Comparison of ENCODE assay signal across 24 cellular contexts in the genomic region with DNA sequence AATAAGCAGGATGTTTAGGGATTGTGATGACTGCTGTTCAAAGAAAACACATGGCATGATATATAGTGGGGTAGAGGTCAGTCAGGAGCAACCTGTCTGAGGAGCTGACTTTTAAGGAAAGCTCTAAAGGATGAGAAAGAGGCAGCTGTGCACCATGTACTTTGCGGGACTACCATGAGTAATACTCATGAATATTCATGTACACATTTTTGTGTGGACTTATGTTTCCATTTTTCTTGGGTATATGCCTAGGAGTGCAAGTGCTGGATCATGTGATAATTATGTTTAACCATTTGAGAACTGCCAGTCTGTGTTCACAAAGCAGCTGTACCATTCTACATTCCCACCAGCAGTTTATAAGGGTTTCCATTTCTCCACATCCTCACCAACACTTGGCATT. TPM values are rescaled to one million over a fixed set of nuclear protein-coding genes. Genes with fewer than 3 reads are reported as not detected.
DNase-seq lines count a peak whose midpoint lies in the region; ATAC-seq and TF ChIP-seq lines count a peak whose summit lies in the region.
"Had no signal": no experiment of that assay in that cellular context is flagged by ENCODE, and none has a peak within 500 bp of the region (broad histone marks: within the 10 kb centered on the region; RNA-seq: fewer than 3 reads in every experiment).

No MANE protein-coding gene starts in this region.

- TF ChIP-seq CTCF in foreskin keratinocyte (conservative IDR thresholded peaks at IDR 0.05): no peak

- peak; percentile 60 for ATAC-seq in foreskin keratinocyte
- no peak for ATAC-seq in SK-N-SH treated with all-trans-retinoic acid at 6 μM for 48 hours

- H3K4me1 ChIP-seq in foreskin keratinocyte: no peaks in the 10 kb centered on the region

- peak; percentile 48 for DNase-seq in HCEC 1CT
- peak; percentile 71 for DNase-seq in astrocyte of the hippocampus (ENCODE audit: low read depth, low spot score)
- peak in 1 of 2 donors; percentile 41 for DNase-seq in foreskin keratinocyte
- DNase-seq in NCI-H2171 (lab: John Stamatoyannopoulos, UW): no peak
- DNase-seq in effector CD8-positive, alpha-beta T cell (lab: John Stamatoyannopoulos, UW): no peak
- no peak for DNase-seq in T-helper 2 cell
- DNase-seq: CD4-positive, CD25-positive, alpha-beta regulatory T cell; COR-L47; DND-41; GM23248; H9; KG1; NCI-H1105; NCI-H146; NCI-H2029; NCI-H345; NCI-H524; NCI-H774; NK-92 treated with Interleukin-12 subunit alpha and Interleukin-12 subunit beta, amount 100 ng/mL, for 24 hours; SIG-M5; SK-N-SH had no signal

- peaks cover 51% of the 10 kb centered on the region for H3K27me3 ChIP-seq in foreskin keratinocyte

- H3K27ac ChIP-seq in foreskin keratinocyte: no peak overlapping the region
- H3K27ac ChIP-seq: GM23248 had no signal

TF ChIP-seq in SK-N-SH treated with all-trans-retinoic acid at 6 μM for 48 hours, 23 proteins besides CTCF, POLR2A, EP300 and RAD21:
- TF ChIP-seq, protein P1, sequence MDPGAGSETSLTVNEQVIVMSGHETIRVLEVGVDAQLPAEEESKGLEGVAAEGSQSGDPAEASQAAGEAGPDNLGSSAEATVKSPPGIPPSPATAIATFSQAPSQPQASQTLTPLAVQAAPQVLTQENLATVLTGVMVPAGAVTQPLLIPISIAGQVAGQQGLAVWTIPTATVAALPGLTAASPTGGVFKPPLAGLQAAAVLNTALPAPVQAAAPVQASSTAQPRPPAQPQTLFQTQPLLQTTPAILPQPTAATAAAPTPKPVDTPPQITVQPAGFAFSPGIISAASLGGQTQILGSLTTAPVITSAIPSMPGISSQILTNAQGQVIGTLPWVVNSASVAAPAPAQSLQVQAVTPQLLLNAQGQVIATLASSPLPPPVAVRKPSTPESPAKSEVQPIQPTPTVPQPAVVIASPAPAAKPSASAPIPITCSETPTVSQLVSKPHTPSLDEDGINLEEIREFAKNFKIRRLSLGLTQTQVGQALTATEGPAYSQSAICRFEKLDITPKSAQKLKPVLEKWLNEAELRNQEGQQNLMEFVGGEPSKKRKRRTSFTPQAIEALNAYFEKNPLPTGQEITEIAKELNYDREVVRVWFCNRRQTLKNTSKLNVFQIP (CRISPR knock-in tag; IDR thresholded peaks at IDR 0.05; ENCODE audit: borderline replicate concordance, low read depth): no peak
- TF ChIP-seq, protein P2, sequence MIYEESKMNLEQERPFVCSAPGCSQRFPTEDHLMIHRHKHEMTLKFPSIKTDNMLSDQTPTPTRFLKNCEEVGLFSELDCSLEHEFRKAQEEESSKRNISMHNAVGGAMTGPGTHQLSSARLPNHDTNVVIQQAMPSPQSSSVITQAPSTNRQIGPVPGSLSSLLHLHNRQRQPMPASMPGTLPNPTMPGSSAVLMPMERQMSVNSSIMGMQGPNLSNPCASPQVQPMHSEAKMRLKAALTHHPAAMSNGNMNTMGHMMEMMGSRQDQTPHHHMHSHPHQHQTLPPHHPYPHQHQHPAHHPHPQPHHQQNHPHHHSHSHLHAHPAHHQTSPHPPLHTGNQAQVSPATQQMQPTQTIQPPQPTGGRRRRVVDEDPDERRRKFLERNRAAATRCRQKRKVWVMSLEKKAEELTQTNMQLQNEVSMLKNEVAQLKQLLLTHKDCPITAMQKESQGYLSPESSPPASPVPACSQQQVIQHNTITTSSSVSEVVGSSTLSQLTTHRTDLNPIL (CRISPR knock-in tag; IDR thresholded peaks at IDR 0.05; ENCODE audit: low read depth): no peak
- TF ChIP-seq ESRRG (CRISPR knock-in tag; IDR thresholded peaks at IDR 0.05) (no peak), ZNF8 (CRISPR knock-in tag; IDR thresholded peaks at IDR 0.05) (no peak), ZC3H10 (CRISPR knock-in tag; IDR thresholded peaks at IDR 0.05) (no peak)
- TF ChIP-seq, protein P3, sequence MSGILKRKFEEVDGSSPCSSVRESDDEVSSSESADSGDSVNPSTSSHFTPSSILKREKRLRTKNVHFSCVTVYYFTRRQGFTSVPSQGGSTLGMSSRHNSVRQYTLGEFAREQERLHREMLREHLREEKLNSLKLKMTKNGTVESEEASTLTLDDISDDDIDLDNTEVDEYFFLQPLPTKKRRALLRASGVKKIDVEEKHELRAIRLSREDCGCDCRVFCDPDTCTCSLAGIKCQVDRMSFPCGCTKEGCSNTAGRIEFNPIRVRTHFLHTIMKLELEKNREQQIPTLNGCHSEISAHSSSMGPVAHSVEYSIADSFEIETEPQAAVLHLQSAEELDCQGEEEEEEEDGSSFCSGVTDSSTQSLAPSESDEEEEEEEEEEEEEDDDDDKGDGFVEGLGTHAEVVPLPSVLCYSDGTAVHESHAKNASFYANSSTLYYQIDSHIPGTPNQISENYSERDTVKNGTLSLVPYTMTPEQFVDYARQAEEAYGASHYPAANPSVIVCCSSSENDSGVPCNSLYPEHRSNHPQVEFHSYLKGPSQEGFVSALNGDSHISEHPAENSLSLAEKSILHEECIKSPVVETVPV (CRISPR knock-in tag; IDR thresholded peaks at IDR 0.05): no peak

RNA-seq across cellular contexts. Expression of a gene that starts 35.8 kb away (rescaled TPM):
- total RNA-seq in foreskin keratinocyte: 0.10 and 0.14 TPM in 2 replicates
- 0.04 and 0.37 TPM in 2 replicates for polyA plus RNA-seq in foreskin keratinocyte
- total RNA-seq: CD4-positive, CD25-positive, alpha-beta regulatory T cell; G401 had no signal
- polyA plus RNA-seq: BJ had no signal

Comparison
In these comparisons a context has a peak if more than half of its experiments do, and no peak if none do; other contexts are left out.
1. DNase-seq: peak in HCEC 1CT (single experiment) and astrocyte of the hippocampus (single experiment); none in NCI-H2171 (single experiment), effector CD8-positive, alpha-beta T cell (single experiment) and T-helper 2 cell (0 of 5).